Comparison of ENCODE assay signal across 8 cellular contexts in genomic region chr21:44338971-44339910, GRCh38.
DNase-seq lines count a peak whose midpoint lies in the region; ATAC-seq and TF ChIP-seq lines count a peak whose summit lies in the region.

CFAP410 (minus strand) TSS chr21:44339390; CDS start chr21:44339194, 196 bp downstream.

- TF ChIP-seq POLR2A in GM19099 (IDR thresholded peaks at IDR 0.05; ENCODE audit: extremely low read depth, insufficient read length, low read depth) = peak; percentile 93

- ATAC-seq in HG03378 (IDR thresholded peaks at IDR 0.05; ENCODE audit: unreplicated experiment) = peak; percentile 73
- ATAC-seq in activated CD4-positive, CD25-positive, alpha-beta regulatory T cell treated with anti-CD3 and anti-CD28 coated beads, Interleukin-2, amount 50 U/mL, for 24 hours = peak; percentile 91 to 94
- peak; percentile 90 for ATAC-seq in central memory CD8-positive, alpha-beta T cell (replicated peaks; ENCODE audit: extremely low read depth, poor library complexity, severe bottlenecking)

- H3K27me3 Mint-ChIP-seq in central memory CD8-positive, alpha-beta T cell = no peaks in the 10 kb centered on the region

- peaks cover 38% of the 10 kb centered on the region for H3K36me3 Mint-ChIP-seq in central memory CD8-positive, alpha-beta T cell (ENCODE audit: insufficient read depth)

- H3K9me3 Mint-ChIP-seq in central memory CD8-positive, alpha-beta T cell = no peaks in the 10 kb centered on the region

- DNase-seq in AG20443 (ENCODE audit: low spot score) (peak; percentile 99), NCI-H446 treated with DMSO at 0.1 percent for 48 hours (lab: John Stamatoyannopoulos, UW) (peak; percentile 88), islet precursor cell (peak; percentile 97)
- DNase-seq in central memory CD8-positive, alpha-beta T cell (ENCODE audit: low spot score in 2 of 2) = peak; percentile 91 to 95
- peak; percentile 92 for DNase-seq in stimulated activated CD4-positive, alpha-beta T cell treated with anti-CD3 and anti-CD28 coated beads, Interleukin-12 subunit alpha, Interleukin-12 subunit beta, amount 100 ng/mL, for 4 hours

- H3K27ac Mint-ChIP-seq in central memory CD8-positive, alpha-beta T cell (ENCODE audit: low read depth) = peak within 1 kb of the TSS; percentile 97

- H3K4me3 Mint-ChIP-seq in central memory CD8-positive, alpha-beta T cell = peak within 1 kb of the TSS; percentile 96

- H3K4me1 Mint-ChIP-seq in central memory CD8-positive, alpha-beta T cell = peaks cover 21% of the 10 kb centered on the region

Comparison
In these comparisons a context has a peak if more than half of its experiments do, and no peak if none do; other contexts are left out.
1. Peak in every context shown above with its lines: DNase-seq and ATAC-seq.